16 cellular contexts compared by ENCODE assay signal in genomic region chr1:1317420-1317819, GRCh38. TPM values are rescaled to one million over a fixed set of nuclear protein-coding genes. Genes with fewer than 3 reads are reported as not detected.
DNase-seq lines count a peak whose midpoint lies in the region; ATAC-seq and TF ChIP-seq lines count a peak whose summit lies in the region.
"Had no signal": no experiment of that assay in that cellular context is flagged by ENCODE, and none has a peak within 500 bp of the region (broad histone marks: within the 10 kb centered on the region; RNA-seq: fewer than 3 reads in every experiment).

No MANE protein-coding gene starts in this region.

- TF ChIP-seq CTCF in HEK293 (tag by site-specific recombination; IDR thresholded peaks at IDR 0.05) (no peak), hepatocyte (IDR thresholded peaks at IDR 0.05; ENCODE audit: poor library complexity) (no peak), suprapubic skin (IDR thresholded peaks at IDR 0.05) (no peak), natural killer cell (IDR thresholded peaks at IDR 0.05) (no peak)

- H3K9me2 ChIP-seq in hepatocyte (replicated peaks; ENCODE audit: insufficient read depth): no peaks in the 10 kb centered on the region

- no peak for ATAC-seq in natural killer cell
- ATAC-seq: activated T-helper 17 cell treated with anti-CD3 and anti-CD28 coated beads, Interleukin-2, amount 50 U/mL, for 72 hours had no signal

- H3K27ac ChIP-seq in HEK293 (ENCODE audit: extremely low read depth, low read depth, low read length) (peak overlapping the region; percentile 27), angular gyrus (ENCODE audit: low read depth, low read length) (peak overlapping the region; percentile 55), hepatocyte (peak overlapping the region; percentile 64), suprapubic skin (peak overlapping the region; percentile 50)

- 90% methylated on average over 6 of the region's 6 CpGs for WGBS in hepatocyte (ENCODE audit: low lambda C conversion rate, missing lambda C conversion rate)
- WGBS in suprapubic skin: 81% methylated on average over 6 of the region's 6 CpGs

- H3K27ac Mint-ChIP-seq in natural killer cell: no peak overlapping the region
- H3K27ac Mint-ChIP-seq: activated CD4-positive, alpha-beta memory T cell treated with anti-CD3 and anti-CD28 coated beads for 36 hours; activated T-helper 17 cell treated with anti-CD3 and anti-CD28 coated beads, Interleukin-2, amount 50 U/mL, for 72 hours; IgD-negative memory B cell had no signal

- H3K4me1 ChIP-seq in HEK293 (ENCODE audit: control insufficient read depth, insufficient read depth, low read length) (peaks cover 17% of the 10 kb centered on the region), hepatocyte (ENCODE audit: insufficient read depth) (peaks cover 6% of the 10 kb centered on the region), suprapubic skin (peaks cover 42% of the 10 kb centered on the region)

- no peak overlapping the region for H3K4me3 ChIP-seq in HEK293 (ENCODE audit: low read depth, low read length)
- H3K4me3 ChIP-seq in hepatocyte: no peak overlapping the region
- no peak overlapping the region for H3K4me3 ChIP-seq in suprapubic skin
- H3K4me3 ChIP-seq: spleen had no signal

- intact Hi-C loops in natural killer cell (cut with micrococcal nuclease): no loop called here

- no peaks in the 10 kb centered on the region for H3K27me3 Mint-ChIP-seq in natural killer cell (ENCODE audit: low read depth in 2 of 2)
- H3K27me3 Mint-ChIP-seq: activated CD4-positive, alpha-beta memory T cell treated with anti-CD3 and anti-CD28 coated beads for 36 hours; activated T-helper 17 cell treated with anti-CD3 and anti-CD28 coated beads, Interleukin-2, amount 50 U/mL, for 72 hours; IgD-negative memory B cell had no signal

- no peak overlapping the region for H3K4me3 Mint-ChIP-seq in natural killer cell
- H3K4me3 Mint-ChIP-seq: activated CD4-positive, alpha-beta memory T cell treated with anti-CD3 and anti-CD28 coated beads for 36 hours; activated T-helper 17 cell treated with anti-CD3 and anti-CD28 coated beads, Interleukin-2, amount 50 U/mL, for 72 hours had no signal

- DNase-seq in hepatocyte (ENCODE audit: low spot score): no peak
- DNase-seq in suprapubic skin (ENCODE audit: low spot score in 2 of 2): no peak
- DNase-seq in COR-L47 (lab: John Stamatoyannopoulos, UW): no peak
- DNase-seq in natural killer cell: no peak
- DNase-seq in iPS-NIHi11 (ENCODE audit: low spot score): no peak
- DNase-seq: activated CD4-positive, alpha-beta memory T cell treated with anti-CD3 and anti-CD28 coated beads for 36 hours; EL; mesendoderm; NCI-H1048; NCI-H2227 treated with DMSO at 0.1 percent for 48 hours; spleen; stimulated activated naive CD4-positive, alpha-beta T cell treated with Interleukin-2 at 50 U/mL for 16 hours had no signal

- POLR2A ChIA-PET in HEK293 (lab: Yijun Ruan, JAX): interaction anchor here (1.3 to 1.7 kb wide), 3 partner anchors 8 to 12 kb away, joined by 3 to 7 read pairs (median 4); no protein-coding TSS in a partner anchor

- peaks cover 10% of the 10 kb centered on the region for H4K20me1 ChIP-seq in hepatocyte (ENCODE audit: insufficient read depth, poor library complexity, severe bottlenecking)

- H3K36me3 ChIP-seq in HEK293 (ENCODE audit: control insufficient read depth in 2 of 2, insufficient read depth in 1 of 2, low read length in 2 of 2) (peaks cover 20 to 81% of the 10 kb centered on the region in 2 experiments), hepatocyte (replicated peaks; ENCODE audit: insufficient read depth, low read depth) (no peaks in the 10 kb centered on the region), suprapubic skin (peaks cover 53% of the 10 kb centered on the region)

- H3K9me3 Mint-ChIP-seq in natural killer cell: no peaks in the 10 kb centered on the region
- H3K9me3 Mint-ChIP-seq: activated CD4-positive, alpha-beta memory T cell treated with anti-CD3 and anti-CD28 coated beads for 36 hours; activated T-helper 17 cell treated with anti-CD3 and anti-CD28 coated beads, Interleukin-2, amount 50 U/mL, for 72 hours; IgD-negative memory B cell had no signal

- TF ChIP-seq EP300 in suprapubic skin (IDR thresholded peaks at IDR 0.05): no peak

- no peaks in the 10 kb centered on the region for H3K9me3 ChIP-seq in HEK293 (ENCODE audit: control insufficient read depth, insufficient read depth, low read depth, low read length)
- no peaks in the 10 kb centered on the region for H3K9me3 ChIP-seq in hepatocyte (ENCODE audit: low read depth)
- H3K9me3 ChIP-seq in suprapubic skin: no peaks in the 10 kb centered on the region
- H3K9me3 ChIP-seq: spleen had no signal

- CTCF ChIA-PET in HEK293 (lab: Yijun Ruan, JAX): no interaction called here

- no peak for TF ChIP-seq POLR2A in suprapubic skin (IDR thresholded peaks at IDR 0.05)

- H3K36me3 Mint-ChIP-seq in natural killer cell: no peaks in the 10 kb centered on the region

- no peak overlapping the region for H2AFZ ChIP-seq in hepatocyte

- peaks cover 63% of the 10 kb centered on the region for H3K79me2 ChIP-seq in hepatocyte

- no peak overlapping the region for H3K4me2 ChIP-seq in hepatocyte

- no peaks in the 10 kb centered on the region for H3K27me3 ChIP-seq in hepatocyte
- H3K27me3 ChIP-seq in suprapubic skin: no peaks in the 10 kb centered on the region
- H3K27me3 ChIP-seq: spleen had no signal

- peaks cover 6 to 36% of the 10 kb centered on the region in 2 donors for H3K4me1 Mint-ChIP-seq in natural killer cell

TF ChIP-seq in HEK293, 187 proteins besides CTCF, POLR2A, EP300 and RAD21:
- TF ChIP-seq SCRT2 (tag by site-specific recombination; IDR thresholded peaks at IDR 0.05) (peak; percentile 56; the same call in 1 of the 2 replicates), ZNF580 (tag by site-specific recombination; IDR thresholded peaks at IDR 0.05) (no peak), ZNF558 (tag by site-specific recombination; IDR thresholded peaks at IDR 0.05) (peak; percentile 97), MEIS1 (CRISPR knock-in tag; IDR thresholded peaks at IDR 0.05; ENCODE audit: borderline replicate concordance) (no peak)

RNA-seq across cellular contexts. Expression of gene INTS11, which starts 7.0 kb away (rescaled TPM):
- 72.1 and 80.6 TPM in 2 replicates for total RNA-seq in hepatocyte
- 73.7 and 80.4 TPM in 2 replicates for polyA plus RNA-seq in hepatocyte
- total RNA-seq in suprapubic skin: 100 to 1,000 TPM; 105 to 242 (median 151) TPM
- 100 to 1,000 TPM; 150 to 189 (median 181) TPM for total RNA-seq in natural killer cell

RNA-seq across cellular contexts. Expression of gene CPTP, which starts 7.2 kb away (rescaled TPM):
- total RNA-seq in hepatocyte (12.8 and 22.9 TPM in 2 replicates), suprapubic skin (10 to 100 TPM; 32.5 to 60.4 (median 54.3) TPM), natural killer cell (10 to 100 TPM in 2 of 3 donors, 1 to 10 TPM in 1; 8.0 to 14.6 (median 12.3) TPM)
- polyA plus RNA-seq in hepatocyte: 43.2 and 45.6 TPM in 2 replicates

RNA-seq across cellular contexts. Expression of gene PUSL1, which starts 9.0 kb away (rescaled TPM):
- total RNA-seq in hepatocyte (27.7 and 36.2 TPM in 2 replicates), suprapubic skin (10 to 100 TPM; 16.9 to 56.4 (median 36.4) TPM), natural killer cell (10 to 100 TPM; 11.1 to 13.0 (median 12.9) TPM)
- 27.4 and 37.2 TPM in 2 replicates for polyA plus RNA-seq in hepatocyte

RNA-seq across cellular contexts. Expression of gene ACAP3, which starts 9.7 kb away (rescaled TPM):
- total RNA-seq in hepatocyte (50.9 and 56.0 TPM in 2 replicates), suprapubic skin (100 to 1,000 TPM; 112 to 309 (median 148) TPM), natural killer cell (10 to 100 TPM; 56.1 to 59.7 (median 59.0) TPM)
- polyA plus RNA-seq in hepatocyte: 87.1 and 108 TPM in 2 replicates

RNA-seq across cellular contexts. Expression of gene TAS1R3, which starts 13.7 kb away (rescaled TPM):
- total RNA-seq in hepatocyte (0.17 TPM in 1 of 2 replicates, not detected in the other), suprapubic skin (1 to 10 TPM in 1 of 4 donors, under 1 TPM in 3; 0.56 to 1.8 (median 0.82) TPM), natural killer cell (1 to 10 TPM in 2 of 3 donors, under 1 TPM in 1; 0.66 to 1.4 (median 1.3) TPM)
- 0.42 and 1.0 TPM in 2 replicates for polyA plus RNA-seq in hepatocyte
